9 cellular contexts compared by ENCODE assay signal in genomic region chr2:60560734-60561649, GRCh38. TPM values are rescaled to one million over a fixed set of nuclear protein-coding genes. Genes with fewer than 3 reads are reported as not detected.
DNase-seq lines count a peak whose midpoint lies in the region; ATAC-seq and TF ChIP-seq lines count a peak whose summit lies in the region.
"Had no signal": no experiment of that assay in that cellular context is flagged by ENCODE, and none has a peak within 500 bp of the region (broad histone marks: within the 10 kb centered on the region; RNA-seq: fewer than 3 reads in every experiment).

No MANE protein-coding gene starts in this region.

- 72 to 75% methylated on average over 5 of the region's 5 CpGs for WGBS in esophagus squamous epithelium, 2 donors
- 83 to 89% methylated on average over 5 of the region's 5 CpGs for WGBS in sigmoid colon, 2 donors

- no peak for TF ChIP-seq POLR2A in esophagus squamous epithelium (IDR thresholded peaks at IDR 0.05)
- no peak for TF ChIP-seq POLR2A in sigmoid colon (IDR thresholded peaks at IDR 0.05)

- H3K4me3 ChIP-seq in AG04449 (ENCODE audit: low read depth, low read length) (no peak overlapping the region), OCI-LY7 (ENCODE audit: low read depth, low read length, poor library complexity, severe bottlenecking) (no peak overlapping the region), esophagus squamous epithelium (no peak overlapping the region), sigmoid colon (no peak overlapping the region), MG63 (no peak overlapping the region)

- no peaks in the 10 kb centered on the region for H3K9me3 ChIP-seq in OCI-LY7 (ENCODE audit: low read length)
- no peaks in the 10 kb centered on the region for H3K9me3 ChIP-seq in esophagus squamous epithelium
- H3K9me3 ChIP-seq in sigmoid colon: no peaks in the 10 kb centered on the region
- H3K9me3 ChIP-seq in MG63: no peaks in the 10 kb centered on the region

- H2AFZ ChIP-seq in OCI-LY7 (ENCODE audit: low read length): no peak overlapping the region

- no TSS peak for BruUV-seq in OCI-LY7 (replicated peaks; lab: Mats Ljungman, UMichigan)

- H3K9me2 ChIP-seq in OCI-LY7 (ENCODE audit: insufficient read depth, low read length): no peaks in the 10 kb centered on the region

- no peak overlapping the region for H3K27ac ChIP-seq in OCI-LY7 (ENCODE audit: low read depth, low read length, poor library complexity, severe bottlenecking)
- H3K27ac ChIP-seq in esophagus squamous epithelium: no peak overlapping the region
- H3K27ac ChIP-seq in sigmoid colon: no peak overlapping the region
- H3K27ac ChIP-seq: epithelial cell of prostate had no signal

- H4K20me1 ChIP-seq in OCI-LY7 (ENCODE audit: insufficient read depth, low read length): no peaks in the 10 kb centered on the region

- H3K36me3 ChIP-seq in OCI-LY7 (ENCODE audit: insufficient read depth, low read length) (no peaks in the 10 kb centered on the region), esophagus squamous epithelium (no peaks in the 10 kb centered on the region), sigmoid colon (no peaks in the 10 kb centered on the region), MG63 (no peaks in the 10 kb centered on the region)

- no peak overlapping the region for H3K4me2 ChIP-seq in OCI-LY7 (ENCODE audit: low read length)

- H3K79me2 ChIP-seq in OCI-LY7 (ENCODE audit: insufficient read depth, low read depth, low read length): peaks cover 18% of the 10 kb centered on the region; the same call in 1 of the 2 replicates

- no peak for DNase-seq in AG04449 (ENCODE audit: low read depth, low spot score)
- DNase-seq in GM10266 (ENCODE audit: extremely low spot score): peak; percentile 53
- DNase-seq in OCI-LY7 (ENCODE audit: low spot score): peak; percentile 68
- no peak for DNase-seq in esophagus squamous epithelium (lab: John Stamatoyannopoulos, UW)
- DNase-seq in sigmoid colon: no peak
- DNase-seq in MG63: no peak
- DNase-seq in cerebellum (ENCODE audit: low spot score): no peak

- peak; percentile 62 for ATAC-seq in HG02870 (IDR thresholded peaks at IDR 0.05; ENCODE audit: unreplicated experiment)

- peaks cover 29% of the 10 kb centered on the region for H3K4me1 ChIP-seq in OCI-LY7 (ENCODE audit: insufficient read depth, low read length, poor library complexity, severe bottlenecking)
- peaks cover 0 to 15% (median 4%) of the 10 kb centered on the region in 3 donors for H3K4me1 ChIP-seq in esophagus squamous epithelium
- peaks cover 0 to 15% (median 9%) of the 10 kb centered on the region in 4 donors for H3K4me1 ChIP-seq in sigmoid colon

- H3K27me3 ChIP-seq in esophagus squamous epithelium (peaks cover 0 to 81% (median 5%) of the 10 kb centered on the region in 4 donors), sigmoid colon (peaks cover 0 to 11% (median 0%) of the 10 kb centered on the region in 3 donors), MG63 (peaks cover 51% of the 10 kb centered on the region)

- POLR2A ChIA-PET in AG04449 (lab: Yijun Ruan, JAX) (no interaction called here), OCI-LY7 (lab: Charles Lee) (interaction anchor here (0.6 to 0.9 kb wide), 4 partner anchors 13 to 254 kb away, joined by 3 read pairs; no protein-coding TSS in a partner anchor)

- TF ChIP-seq EP300 in sigmoid colon (IDR thresholded peaks at IDR 0.05): no peak

- intact Hi-C loops in OCI-LY7 (cut with micrococcal nuclease; ENCODE audit: unreplicated experiment) (loop anchor here (10.0 kb wide), 1 partner anchor 766 kb away; no protein-coding TSS in a partner anchor), esophagus squamous epithelium (cut with DNase I) (no loop called here), sigmoid colon (cut with DNase I) (no loop called here)

- TF ChIP-seq CTCF in AG04449 (IDR thresholded peaks at IDR 0.05; ENCODE audit: insufficient read depth, low read length, missing control alignments) (peak; percentile 53), GM10266 (IDR thresholded peaks at IDR 0.05; ENCODE audit: control insufficient read depth, insufficient read depth, low read depth, missing control alignments) (peak; percentile 64), OCI-LY7 (conservative IDR thresholded peaks at IDR 0.05; ENCODE audit: low read length) (peak; percentile 89), esophagus squamous epithelium (IDR thresholded peaks at IDR 0.05) (peak; percentile 31 to 58 (median 37)), sigmoid colon (IDR thresholded peaks at IDR 0.05) (peak in 3 of 4 experiments; percentile 23 to 53 (median 35))

- CTCF ChIA-PET in AG04449 (lab: Yijun Ruan, JAX) (interaction anchor here (0.6 to 17.0 kb wide), 17 partner anchors 10 to 1536 kb away, joined by 3 to 230 read pairs (median 3); no protein-coding TSS in a partner anchor), OCI-LY7 (lab: Charles Lee; ENCODE audit: unreplicated experiment) (interaction anchor here (0.6 to 1.7 kb wide), 2 partner anchors 21 to 612 kb away, joined by 3 to 6 read pairs; no protein-coding TSS in a partner anchor)

RNA-seq across cellular contexts. Expression of gene BCL11A, which starts 7.5 kb away (rescaled TPM):
- 54.9 and 64.3 TPM in 2 replicates for total RNA-seq in OCI-LY7 (2014; rRNA removed; shearing (Covaris generic))
- total RNA-seq in OCI-LY7 (2022): 163 and 167 TPM in 2 replicates
- total RNA-seq in esophagus squamous epithelium: 10 to 100 TPM; 23.9 to 46.2 (median 33.8) TPM
- 10 to 100 TPM; 16.3 to 39.6 (median 19.7) TPM for total RNA-seq in sigmoid colon
- polyA plus RNA-seq in sigmoid colon: 10 to 100 TPM in 1 of 3 donors, 1 to 10 TPM in 2; 3.6 to 14.5 (median 4.4) TPM
- not detected in 2 replicates for total RNA-seq in MG63 (2014; rRNA removed; shearing (Covaris generic); ENCODE audit: low replicate concordance)
- 128 TPM for total RNA-seq in cerebellum

Comparison
In these comparisons a context has a peak if more than half of its experiments do, and no peak if none do; other contexts are left out.
1. DNase-seq: peak in GM10266 (single experiment) and OCI-LY7 (single experiment); none in AG04449 (single experiment), esophagus squamous epithelium (single experiment), sigmoid colon (single experiment), MG63 (single experiment) and cerebellum (single experiment).
2. CTCF ChIP-seq: peak in every context shown above with its lines; median percentile 89 in OCI-LY7; 64 in GM10266; 53 in AG04449; 37 in esophagus squamous epithelium; 35 in sigmoid colon.
3. RNA of gene BCL11A, which starts 7.5 kb away (total RNA-seq): 54.9 to 167 TPM in OCI-LY7, 128 TPM in cerebellum (single experiment), 23.9 to 46.2 TPM in esophagus squamous epithelium and 16.3 to 39.6 TPM in sigmoid colon; not detected in MG63; every median in the first group is over 10 times any median in the second.